Comparison of ENCODE assay signal across 20 cellular contexts in the genomic region with DNA sequence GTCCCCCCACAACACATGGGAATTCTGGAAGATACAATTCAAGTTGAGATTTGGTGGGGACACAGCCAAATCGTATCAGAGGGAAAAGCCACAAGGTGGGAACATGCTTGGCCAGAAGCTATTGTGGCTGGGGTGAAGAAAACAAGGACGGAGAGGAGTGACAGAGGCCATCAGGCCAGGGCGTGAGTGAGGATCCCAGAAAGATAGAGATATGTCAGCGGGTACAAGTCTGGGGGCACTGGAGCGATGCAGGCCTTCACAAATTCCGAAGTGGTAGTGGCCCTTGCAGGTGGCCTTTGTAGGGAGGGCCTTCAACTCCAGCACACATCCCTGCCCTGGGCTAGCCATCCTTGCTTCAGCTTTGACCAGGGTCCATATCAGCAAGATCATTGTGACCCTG.
DNase-seq lines count a peak whose midpoint lies in the region; ATAC-seq, FAIRE-seq and TF ChIP-seq lines count a peak whose summit lies in the region.
"Had no signal": no experiment of that assay in that cellular context is flagged by ENCODE, and none has a peak within 500 bp of the region (broad histone marks: within the 10 kb centered on the region; RNA-seq: fewer than 3 reads in every experiment).

No MANE protein-coding gene starts in this region.

- TF ChIP-seq POLR2A in GM12878 (IDR thresholded peaks at IDR 0.05; ENCODE audit: low read depth, low read length) (no peak), transverse colon (IDR thresholded peaks at IDR 0.05) (no peak)

- H3K27me3 Mint-ChIP-seq in stimulated activated naive CD8-positive, alpha-beta T cell treated with anti-CD3 and anti-CD28 coated beads, Interleukin-15, amount 100 ng/mL, for 72 hours, result no peaks in the 10 kb centered on the region
- H3K27me3 Mint-ChIP-seq in neural crest cell (ENCODE audit: low read depth) (no peaks in the 10 kb centered on the region), osteocyte (ENCODE audit: unreplicated experiment) (no peaks in the 10 kb centered on the region)
- H3K27me3 Mint-ChIP-seq: CD4-positive, alpha-beta T cell had no signal

- H3K4me1 ChIP-seq in GM12878 (ENCODE audit: control insufficient read depth, insufficient read depth, low read length) (peaks cover 24% of the 10 kb centered on the region), transverse colon (peaks cover 12 to 40% (median 33%) of the 10 kb centered on the region in 4 donors)

- H3K9ac ChIP-seq in GM12878 (ENCODE audit: control insufficient read depth, insufficient read depth, low read length), result no peak overlapping the region

- no peak overlapping the region for H3K27ac ChIP-seq in GM12878 (ENCODE audit: control insufficient read depth, insufficient read depth)
- H3K27ac ChIP-seq in transverse colon, result no peak overlapping the region
- H3K27ac ChIP-seq: PC-9 had no signal

- in situ Hi-C loops in GM12878 (cut with MboI) (no loop called here), transverse colon (cut with MboI; ENCODE audit: low pct_ligation_motif_present in 1 of 4, low pct_unique_long_range_greater_than_20kb in 1 of 4, low sequenced_read_pairs in 3 of 4) (loop anchor here in 1 of 4 donors (25.0 kb wide), 1 partner anchor 324 kb away; the partner anchor contains the start of gene ZNF217), KBM-7 (cut with MboI; ENCODE audit: low pct_unique_long_range_greater_than_20kb, low sequenced_read_pairs) (no loop called here)

- no peaks in the 10 kb centered on the region for H3K9me3 ChIP-seq in GM12878 (replicated peaks; ENCODE audit: control insufficient read depth, insufficient read depth, low read length)
- H3K9me3 ChIP-seq in transverse colon, result no peaks in the 10 kb centered on the region
- H3K9me3 ChIP-seq: MG63 had no signal

- intact Hi-C loops in GM12878 (cut with micrococcal nuclease; ENCODE audit: unreplicated experiment), result no loop called here
- intact Hi-C loops in transverse colon (cut with DNase I; ENCODE audit: low total_unique reads), result no loop called here

- peaks cover 63% of the 10 kb centered on the region for H3K4me1 Mint-ChIP-seq in stimulated activated naive CD8-positive, alpha-beta T cell treated with anti-CD3 and anti-CD28 coated beads, Interleukin-15, amount 100 ng/mL, for 72 hours
- H3K4me1 Mint-ChIP-seq in neural crest cell (peaks cover 23% of the 10 kb centered on the region), osteocyte (ENCODE audit: unreplicated experiment) (peaks cover 24% of the 10 kb centered on the region)

- H3K36me3 Mint-ChIP-seq in neural crest cell (ENCODE audit: low read depth), result peaks cover 7% of the 10 kb centered on the region
- H3K36me3 Mint-ChIP-seq in osteocyte (ENCODE audit: unreplicated experiment), result peaks cover 2% of the 10 kb centered on the region

- peaks cover 10 to 14% of the 10 kb centered on the region in 2 donors for H3K9me3 Mint-ChIP-seq in stimulated activated naive CD8-positive, alpha-beta T cell treated with anti-CD3 and anti-CD28 coated beads, Interleukin-15, amount 100 ng/mL, for 72 hours
- H3K9me3 Mint-ChIP-seq in neural crest cell, result peaks cover 8% of the 10 kb centered on the region
- H3K9me3 Mint-ChIP-seq in osteocyte (ENCODE audit: unreplicated experiment), result no peaks in the 10 kb centered on the region
- H3K9me3 Mint-ChIP-seq: CD4-positive, alpha-beta T cell had no signal

- H3K27ac Mint-ChIP-seq in stimulated activated naive CD8-positive, alpha-beta T cell treated with anti-CD3 and anti-CD28 coated beads, Interleukin-15, amount 100 ng/mL, for 72 hours, result peak overlapping the region; percentile 2 to 38
- H3K27ac Mint-ChIP-seq in neural crest cell (ENCODE audit: unreplicated experiment) (peak overlapping the region; percentile 87), osteocyte (ENCODE audit: unreplicated experiment) (no peak overlapping the region)
- H3K27ac Mint-ChIP-seq: CD4-positive, alpha-beta T cell had no signal

- H3K79me2 ChIP-seq in GM12878 (ENCODE audit: control insufficient read depth, insufficient read depth, low read length), result peaks cover 7% of the 10 kb centered on the region

- 71% methylated on average over 6 of the region's 6 CpGs for WGBS in GM12878 (ENCODE audit: insufficient coverage, insufficient replicate concordance, low lambda C conversion rate, missing lambda C conversion rate)
- 89 to 100% methylated on average over 1 to 6 of the region's 6 CpGs for WGBS in transverse colon (ENCODE audit: low coverage in 1 of 2), 2 donors

- no peaks in the 10 kb centered on the region for H4K20me1 ChIP-seq in GM12878 (ENCODE audit: control insufficient read depth, insufficient read depth)

- no peaks in the 10 kb centered on the region for H3K27me3 ChIP-seq in GM12878 (replicated peaks in 1 of 2; ENCODE audit: control insufficient read depth in 2 of 2, insufficient read depth in 2 of 2, low read length in 1 of 2)
- no peaks in the 10 kb centered on the region for H3K27me3 ChIP-seq in transverse colon
- H3K27me3 ChIP-seq: MG63 had no signal

- RAD21 ChIA-PET in GM12878 (lab: Charles Lee; ENCODE audit: unreplicated experiment), result interaction anchor here (0.6 to 1.5 kb wide), 6 partner anchors 10 to 329 kb away, joined by 3 to 8 read pairs (median 4); no protein-coding TSS in a partner anchor

- no peak overlapping the region for H3K4me2 ChIP-seq in GM12878 (ENCODE audit: control insufficient read depth, insufficient read depth)
- H3K4me2 ChIP-seq: PC-9 had no signal

- no peak for FAIRE-seq in GM12878 (lab: Jason Lieb, UNC)

- CTCF ChIA-PET in GM12878 (lab: Yijun Ruan, JAX), result interaction anchor here (0.6 to 2.1 kb wide), 6 partner anchors 13 to 96 kb away, joined by 3 to 4 read pairs (median 4); no protein-coding TSS in a partner anchor

- no peak overlapping the region for H3K4me3 ChIP-seq in GM12878
- no peak overlapping the region for H3K4me3 ChIP-seq in transverse colon
- H3K4me3 ChIP-seq: MG63, PC-9 had no signal

- TF ChIP-seq CTCF in GM12878 (IDR thresholded peaks at IDR 0.05 in 2 of 3, conservative IDR thresholded peaks at IDR 0.05 in 1 of 3; ENCODE audit: control insufficient read depth in 2 of 3, extremely low read depth in 1 of 3, insufficient read depth in 1 of 3, low read depth in 3 of 3, low read length in 3 of 3), result no peak
- TF ChIP-seq CTCF in neural crest cell (conservative IDR thresholded peaks at IDR 0.05), result no peak
- TF ChIP-seq CTCF in transverse colon (IDR thresholded peaks at IDR 0.05), result no peak
- no peak for TF ChIP-seq CTCF in osteocyte (IDR thresholded peaks at IDR 0.05)

- TF ChIP-seq EP300 in GM12878 (IDR thresholded peaks at IDR 0.05; ENCODE audit: borderline replicate concordance in 1 of 2, control insufficient read depth in 1 of 2, low read depth in 2 of 2, low read length in 2 of 2), result no peak
- no peak for TF ChIP-seq EP300 in transverse colon (IDR thresholded peaks at IDR 0.05; ENCODE audit: low read depth)

- POLR2A ChIA-PET in GM12878 (lab: Charles Lee), result interaction anchor here (0.6 to 1.3 kb wide), 2 partner anchors 10 to 17 kb away, joined by 5 to 6 read pairs; no protein-coding TSS in a partner anchor

- DNase-seq in stimulated activated naive CD8-positive, alpha-beta T cell treated with anti-CD3 and anti-CD28 coated beads, Interleukin-15, amount 100 ng/mL, for 72 hours, result no peak
- DNase-seq in stimulated activated naive CD8-positive, alpha-beta T cell treated with anti-CD3 and anti-CD28 coated beads, Interleukin-15, Interleukin-2, amounts not matched to agents 100 U/mL and 50 U/mL, for 24 hours, result no peak
- DNase-seq in GM12878 (ENCODE audit: low read depth, low spot score) (no peak), neural crest cell (ENCODE audit: low read depth, low spot score) (no peak), transverse colon (peak; percentile 3), HT-29 (ENCODE audit: low spot score) (no peak), KBM-7 (no peak), osteocyte (ENCODE audit: extremely low spot score, unreplicated experiment) (no peak)
- DNase-seq: ACHN; AML-193; Calu3; CD4-positive, alpha-beta T cell; H9; Karpas-422; MG63; NCI-H1092; NCI-H2081 treated with DMSO at 0.1 percent for 48 hours; NCI-H510A; NCI-H82; PC-9 had no signal

- no peak overlapping the region for H2AFZ ChIP-seq in GM12878 (ENCODE audit: control insufficient read depth, low read depth, low read length)

- SMC1A ChIA-PET in GM12878 (lab: Charles Lee; ENCODE audit: uncharacterized antibody, unreplicated experiment), result interaction anchor here (0.5 to 2.9 kb wide), 11 partner anchors 11 to 189 kb away, joined by 3 to 13 read pairs (median 3); no protein-coding TSS in a partner anchor

- TSS peak; percentile 15 for BruUV-seq in GM12878 (replicated peaks; lab: Mats Ljungman, UMichigan)

- no peaks in the 10 kb centered on the region for H3K36me3 ChIP-seq in GM12878 (ENCODE audit: control insufficient read depth in 2 of 2, insufficient read depth in 2 of 2, low read length in 1 of 2)
- H3K36me3 ChIP-seq in transverse colon, result no peaks in the 10 kb centered on the region
- H3K36me3 ChIP-seq: MG63 had no signal

- no peak for TF ChIP-seq RAD21 in GM12878 (IDR thresholded peaks at IDR 0.05; ENCODE audit: insufficient read depth, low read depth, low read length)

- no peak for ATAC-seq in stimulated activated naive CD8-positive, alpha-beta T cell treated with anti-CD3 and anti-CD28 coated beads, Interleukin-15, amount 100 ng/mL, for 72 hours
- no peak for ATAC-seq in stimulated activated naive CD8-positive, alpha-beta T cell treated with anti-CD3 and anti-CD28 coated beads, Interleukin-15, Interleukin-2, amounts not matched to agents 100 U/mL and 50 U/mL, for 24 hours
- ATAC-seq in GM12878, result no peak

- H3K4me3 Mint-ChIP-seq in stimulated activated naive CD8-positive, alpha-beta T cell treated with anti-CD3 and anti-CD28 coated beads, Interleukin-15, amount 100 ng/mL, for 72 hours, result no peak overlapping the region
- H3K4me3 Mint-ChIP-seq in neural crest cell, result no peak overlapping the region
- no peak overlapping the region for H3K4me3 Mint-ChIP-seq in osteocyte (ENCODE audit: unreplicated experiment)
- H3K4me3 Mint-ChIP-seq: CD4-positive, alpha-beta T cell; H9 had no signal

TF ChIP-seq in GM12878, 131 proteins besides CTCF, POLR2A, EP300 and RAD21:
- no peak for TF ChIP-seq NFIC (IDR thresholded peaks at IDR 0.05; ENCODE audit: low read depth, low read length)
- TF ChIP-seq ETV6 (conservative IDR thresholded peaks at IDR 0.05 in 1 of 2, IDR thresholded peaks at IDR 0.05 in 1 of 2; ENCODE audit: borderline replicate concordance in 1 of 2, low read depth in 1 of 2), result 0 out of 4 replicates have a peak, but pooled peaks of 1 of the 2 experiments have one; percentile 44
